Comparison of ENCODE assay signal across 21 cellular contexts in genomic region chr5:160152287-160152686, GRCh38. TPM values are rescaled to one million over a fixed set of nuclear protein-coding genes. Genes with fewer than 3 reads are reported as not detected.
DNase-seq lines count a peak whose midpoint lies in the region; ATAC-seq and TF ChIP-seq lines count a peak whose summit lies in the region.
"Had no signal": no experiment of that assay in that cellular context is flagged by ENCODE, and none has a peak within 500 bp of the region (broad histone marks: within the 10 kb centered on the region; RNA-seq: fewer than 3 reads in every experiment).

No MANE protein-coding gene starts in this region.

- peaks cover 8% of the 10 kb centered on the region for H3K4me1 Mint-ChIP-seq in activated CD8-positive, alpha-beta T cell treated with anti-CD3 and anti-CD28 coated beads, Interleukin-2, amount 10 ng/mL, durations not matched to agents 7 days and 5 days (ENCODE audit: low read depth)

- no peak overlapping the region for H3K4me2 ChIP-seq in osteoblast (ENCODE audit: insufficient read depth, low read length)

- CTCF ChIA-PET in activated CD8-positive, alpha-beta T cell treated with anti-CD3 and anti-CD28 coated beads, Interleukin-2, amount 10 ng/mL, durations not matched to agents 7 days and 5 days (lab: Charles Lee): interaction anchor here (0.7 kb wide), 1 partner anchor 37 kb away, joined by 3 read pairs; no protein-coding TSS in a partner anchor

- no peaks in the 10 kb centered on the region for H3K9me3 Mint-ChIP-seq in activated CD8-positive, alpha-beta T cell treated with anti-CD3 and anti-CD28 coated beads, Interleukin-2, amount 10 ng/mL, durations not matched to agents 7 days and 5 days (ENCODE audit: insufficient read depth)
- H3K9me3 Mint-ChIP-seq: endodermal cell; nephron progenitor cell; T-helper 1 cell treated with Interleukin-12 subunit alpha and Interleukin-12 subunit beta and Interleukin-4 antibody, amounts not matched to agents 30 μg/mL and 1 μg/mL, for 36 hours had no signal

- no peaks in the 10 kb centered on the region for H3K36me3 ChIP-seq in osteoblast (ENCODE audit: insufficient read depth, low read length)
- H3K36me3 ChIP-seq: stomach, vagina had no signal

- H3K79me2 ChIP-seq in osteoblast (ENCODE audit: insufficient read depth, low read length): no peaks in the 10 kb centered on the region

- H3K27ac ChIP-seq in osteoblast (ENCODE audit: low read depth, low read length): no peak overlapping the region
- H3K27ac ChIP-seq: GM23248, stomach, vagina had no signal

- H2AFZ ChIP-seq in osteoblast (ENCODE audit: low read length): no peak overlapping the region
- H2AFZ ChIP-seq: GM23248 had no signal

- no peaks in the 10 kb centered on the region for H3K36me3 Mint-ChIP-seq in activated CD8-positive, alpha-beta T cell treated with anti-CD3 and anti-CD28 coated beads, Interleukin-2, amount 10 ng/mL, durations not matched to agents 7 days and 5 days (ENCODE audit: low read depth)
- H3K36me3 Mint-ChIP-seq: WTC11 had no signal

- POLR2A ChIA-PET in activated CD8-positive, alpha-beta T cell treated with anti-CD3 and anti-CD28 coated beads, Interleukin-2, amount 10 ng/mL, durations not matched to agents 7 days and 5 days (lab: Charles Lee): no interaction called here

- no peaks in the 10 kb centered on the region for H3K27me3 ChIP-seq in osteoblast (ENCODE audit: insufficient read depth, low read length)
- H3K27me3 ChIP-seq: stomach, vagina had no signal

- DNase-seq in activated CD8-positive, alpha-beta T cell treated with anti-CD3 and anti-CD28 coated beads, Interleukin-2, amount 10 ng/mL, durations not matched to agents 7 days and 5 days: no peak
- DNase-seq in posterior cingulate gyrus: no peak
- DNase-seq in NCI-H2171 (lab: John Stamatoyannopoulos, UW): no peak
- DNase-seq in osteoblast (ENCODE audit: insufficient read length, low spot score, missing footprints): no peak
- DNase-seq: activated effector memory CD4-positive, alpha-beta T cell treated with Interleukin-2 at 50 U/mL for 16 hours; endodermal cell; GM23248; hypothalamus; kidney glomerular epithelial cell; NCI-H1694 treated with DMSO at 0.1 percent for 48 hours; NCI-H446 treated with DMSO at 0.1 percent for 48 hours; nephron progenitor cell; SHP77 treated with DMSO at 0.1 percent for 48 hours; stomach had no signal

- no peak for TF ChIP-seq CTCF in osteoblast (IDR thresholded peaks at IDR 0.05; ENCODE audit: extremely low read depth, low read depth, low read length)

- H3K4me3 ChIP-seq in osteoblast (ENCODE audit: insufficient read depth, low read length): no peak overlapping the region
- H3K4me3 ChIP-seq: GM23248, stomach, vagina had no signal

- no peak overlapping the region for H3K27ac Mint-ChIP-seq in activated CD8-positive, alpha-beta T cell treated with anti-CD3 and anti-CD28 coated beads, Interleukin-2, amount 10 ng/mL, durations not matched to agents 7 days and 5 days
- H3K27ac Mint-ChIP-seq: endodermal cell; nephron progenitor cell; T-helper 1 cell treated with Interleukin-12 subunit alpha and Interleukin-12 subunit beta and Interleukin-4 antibody, amounts not matched to agents 30 μg/mL and 1 μg/mL, for 36 hours; WTC11 had no signal

- peaks cover 4% of the 10 kb centered on the region for H3K4me1 ChIP-seq in osteoblast (ENCODE audit: insufficient read depth, low read length)
- H3K4me1 ChIP-seq: stomach, vagina had no signal

- H3K9me3 ChIP-seq in osteoblast (ENCODE audit: low read depth, low read length): no peaks in the 10 kb centered on the region
- H3K9me3 ChIP-seq: stomach, vagina had no signal

- no peaks in the 10 kb centered on the region for H4K20me1 ChIP-seq in osteoblast (ENCODE audit: insufficient read depth, low read length)

- no peaks in the 10 kb centered on the region for H3K27me3 Mint-ChIP-seq in activated CD8-positive, alpha-beta T cell treated with anti-CD3 and anti-CD28 coated beads, Interleukin-2, amount 10 ng/mL, durations not matched to agents 7 days and 5 days (ENCODE audit: low read depth)

- H3K4me3 Mint-ChIP-seq in activated CD8-positive, alpha-beta T cell treated with anti-CD3 and anti-CD28 coated beads, Interleukin-2, amount 10 ng/mL, durations not matched to agents 7 days and 5 days: no peak overlapping the region
- H3K4me3 Mint-ChIP-seq: endodermal cell; nephron progenitor cell; T-helper 1 cell treated with Interleukin-12 subunit alpha and Interleukin-12 subunit beta and Interleukin-4 antibody, amounts not matched to agents 30 μg/mL and 1 μg/mL, for 36 hours; WTC11 had no signal

- intact Hi-C loops in posterior cingulate gyrus (cut with DNase I): no loop called here

- ATAC-seq in GM18499 (IDR thresholded peaks at IDR 0.05; ENCODE audit: insufficient read depth, unreplicated experiment) (peak; percentile 62), GM21367 (IDR thresholded peaks at IDR 0.05; ENCODE audit: unreplicated experiment) (peak; percentile 47), HG02884 (IDR thresholded peaks at IDR 0.05; ENCODE audit: unreplicated experiment) (peak; percentile 91), HG03520 (IDR thresholded peaks at IDR 0.05; ENCODE audit: unreplicated experiment) (peak; percentile 74)
- no peak for ATAC-seq in activated CD8-positive, alpha-beta T cell treated with anti-CD3 and anti-CD28 coated beads, Interleukin-2, amount 10 ng/mL, durations not matched to agents 7 days and 5 days
- ATAC-seq: WTC11 had no signal

RNA-seq across cellular contexts. Expression of gene PWWP2A, which starts 33.0 kb away (rescaled TPM):
- 10 to 100 TPM; 19.5 to 24.9 TPM for total RNA-seq in activated CD8-positive, alpha-beta T cell treated with anti-CD3 and anti-CD28 coated beads, Interleukin-2, amount 10 ng/mL, durations not matched to agents 7 days and 5 days
- total RNA-seq in osteoblast: 23.6 and 26.8 TPM in 2 replicates
